In the genomic region with DNA sequence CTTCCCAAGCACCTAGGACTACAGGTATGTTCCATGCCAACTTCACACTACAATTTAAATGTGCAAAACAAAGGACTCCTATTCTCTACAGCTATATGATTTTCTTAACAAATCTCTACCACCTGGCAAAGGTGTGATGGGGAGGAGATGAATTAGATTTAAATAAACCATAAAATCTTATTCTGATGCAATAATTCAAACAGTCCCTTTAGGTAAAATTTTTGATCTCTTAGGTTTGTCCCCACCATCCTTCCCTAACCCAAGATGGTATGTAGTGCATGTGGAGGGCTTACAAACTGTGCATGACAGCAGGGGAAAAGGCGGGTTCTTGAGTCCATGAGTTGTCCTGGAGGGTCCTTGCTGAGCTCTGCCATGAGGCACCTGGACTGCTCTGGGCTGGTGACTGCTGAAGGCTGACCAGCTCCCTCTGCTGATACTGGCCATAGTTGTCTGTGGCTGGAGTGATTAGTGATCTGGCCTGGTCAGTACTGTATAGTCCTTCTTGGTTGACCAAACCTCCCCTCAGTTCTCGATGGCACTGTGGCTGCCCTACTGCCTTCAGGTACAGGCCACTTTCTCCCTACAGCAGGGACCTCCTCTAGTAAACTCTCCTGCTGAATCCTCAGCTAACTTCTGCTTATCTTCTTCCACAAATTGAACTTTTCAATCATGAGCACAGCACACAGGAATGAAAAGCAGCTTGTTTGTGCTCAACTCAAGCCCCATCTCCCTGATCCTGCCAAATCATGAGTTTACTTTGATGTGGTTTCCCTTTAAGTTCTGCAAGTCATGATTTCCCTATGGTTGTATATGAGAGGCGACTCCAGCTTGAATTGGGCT, we compare ENCODE assay signal across 15 cellular contexts. TPM values are rescaled to one million over a fixed set of nuclear protein-coding genes. Genes with fewer than 3 reads are reported as not detected.
A peak's percentile ranks its signal among the peaks of the same experiment; 100 is the strongest.
DNase-seq lines count a peak whose midpoint lies in the region; ATAC-seq, FAIRE-seq and TF ChIP-seq lines count a peak whose summit lies in the region.
"Had no signal": no experiment of that assay in that cellular context is flagged by ENCODE, and none has a peak within 500 bp of the region (broad histone marks: within the 10 kb centered on the region; RNA-seq: fewer than 3 reads in every experiment).

No MANE protein-coding gene starts in this region.

- H3K79me2 ChIP-seq in K562 (ENCODE audit: control insufficient read depth, insufficient read depth, low read length), result no peaks in the 10 kb centered on the region

- H3K4me3 Mint-ChIP-seq in activated T-cell treated with anti-CD3 and anti-CD28 coated beads, Interleukin-2, amount 50 U/mL, for 24 hours, result no peak overlapping the region
- H3K4me3 Mint-ChIP-seq: CD8-positive, alpha-beta T cell; stimulated activated naive CD8-positive, alpha-beta T cell treated with anti-CD3 and anti-CD28 coated beads, Interleukin-15, Interleukin-2, amounts not matched to agents 100 ng/mL and 50 ng/mL, for 24 hours had no signal

- peak; percentile 91 for ATAC-seq in K562
- ATAC-seq in left lobe of liver, result peak; percentile 63
- ATAC-seq in GM21423 (IDR thresholded peaks at IDR 0.05; ENCODE audit: unreplicated experiment), result no peak
- ATAC-seq: CD8-positive, alpha-beta T cell had no signal

- peak overlapping the region; percentile 14 to 75 for H3K9ac ChIP-seq in K562 (ENCODE audit: insufficient read depth in 1 of 2, low read depth in 2 of 2, low read length in 2 of 2)

- no peaks in the 10 kb centered on the region for H3K27me3 Mint-ChIP-seq in activated T-cell treated with anti-CD3 and anti-CD28 coated beads, Interleukin-2, amount 50 U/mL, for 24 hours
- H3K27me3 Mint-ChIP-seq: stimulated activated naive CD8-positive, alpha-beta T cell treated with anti-CD3 and anti-CD28 coated beads, Interleukin-15, Interleukin-2, amounts not matched to agents 100 ng/mL and 50 ng/mL, for 24 hours had no signal

- H3K4me1 ChIP-seq in K562 (replicated peaks in 1 of 2; ENCODE audit: control insufficient read depth in 2 of 2, insufficient read depth in 2 of 2, low read length in 2 of 2), result peaks cover 24 to 48% of the 10 kb centered on the region in 2 experiments

- H3K27ac Mint-ChIP-seq in activated T-cell treated with anti-CD3 and anti-CD28 coated beads, Interleukin-2, amount 50 U/mL, for 24 hours, result no peak overlapping the region
- H3K27ac Mint-ChIP-seq: CD8-positive, alpha-beta T cell; naive B cell; stimulated activated naive CD8-positive, alpha-beta T cell treated with anti-CD3 and anti-CD28 coated beads, Interleukin-15, Interleukin-2, amounts not matched to agents 100 ng/mL and 50 ng/mL, for 24 hours had no signal

- no peak overlapping the region for H3K4me3 ChIP-seq in Jurkat, Clone E6-1 (ENCODE audit: low read length)
- H3K4me3 ChIP-seq in K562, result no peak overlapping the region
- H3K4me3 ChIP-seq: breast epithelium, SK-N-MC had no signal

- no peaks in the 10 kb centered on the region for H3K9me3 Mint-ChIP-seq in activated T-cell treated with anti-CD3 and anti-CD28 coated beads, Interleukin-2, amount 50 U/mL, for 24 hours
- H3K9me3 Mint-ChIP-seq: CD8-positive, alpha-beta T cell; stimulated activated naive CD8-positive, alpha-beta T cell treated with anti-CD3 and anti-CD28 coated beads, Interleukin-15, Interleukin-2, amounts not matched to agents 100 ng/mL and 50 ng/mL, for 24 hours had no signal

- H3K27me3 ChIP-seq in K562 (ENCODE audit: control insufficient read depth in 2 of 2, insufficient read depth in 2 of 2, low read length in 2 of 2), result no peaks in the 10 kb centered on the region
- H3K27me3 ChIP-seq: breast epithelium had no signal

- no peaks in the 10 kb centered on the region for H3K9me3 ChIP-seq in K562 (replicated peaks; ENCODE audit: control insufficient read depth, insufficient read depth, low read depth, low read length)
- H3K9me3 ChIP-seq: breast epithelium had no signal

- WGBS in K562 (ENCODE audit: insufficient coverage, low coverage, missing lambda C conversion rate), result 24% methylated on average over 3 of the region's 3 CpGs

- H3K36me3 ChIP-seq in K562 (ENCODE audit: control insufficient read depth, insufficient read depth, low read length), result peaks cover 2% of the 10 kb centered on the region; the same call in 2 of the 3 replicates
- H3K36me3 ChIP-seq: breast epithelium had no signal

- peak overlapping the region; percentile 47 for H3K4me2 ChIP-seq in K562 (ENCODE audit: insufficient read depth, low read length)

- CTCF ChIA-PET in K562 (lab: Yijun Ruan, JAX; ENCODE audit: low intra/inter-chr PET ratio), result interaction anchor here (0.7 kb wide), 1 partner anchor 90 kb away, joined by 4 read pairs; no protein-coding TSS in a partner anchor

- intact Hi-C loops in K562 (cut with micrococcal nuclease), result loop anchor here (5.0 kb wide), 1 partner anchor 177 kb away; the partner anchor contains the start of gene MESD

- H2AFZ ChIP-seq in K562 (ENCODE audit: low read depth, low read length), result peak overlapping the region; percentile 37

- TF ChIP-seq POLR2A in K562 (conservative IDR thresholded peaks at IDR 0.05), result no peak

- H3K27ac ChIP-seq in K562 (ENCODE audit: extremely low read depth, low read depth, low read length), result peak overlapping the region; percentile 71
- H3K27ac ChIP-seq: breast epithelium, SK-N-MC had no signal

- peaks cover 41% of the 10 kb centered on the region for H3K4me1 Mint-ChIP-seq in activated T-cell treated with anti-CD3 and anti-CD28 coated beads, Interleukin-2, amount 50 U/mL, for 24 hours (ENCODE audit: low read depth)

- no TSS peak for BruUV-seq in K562 (replicated peaks; lab: Mats Ljungman, UMichigan)

- no peaks in the 10 kb centered on the region for H4K20me1 ChIP-seq in K562 (replicated peaks; ENCODE audit: control insufficient read depth, insufficient read depth, low read length)

- H3K36me3 Mint-ChIP-seq in activated T-cell treated with anti-CD3 and anti-CD28 coated beads, Interleukin-2, amount 50 U/mL, for 24 hours (ENCODE audit: low read depth), result no peaks in the 10 kb centered on the region
- H3K36me3 Mint-ChIP-seq: CD8-positive, alpha-beta T cell; naive B cell had no signal

- POLR2A ChIA-PET in K562 (lab: Yijun Ruan, JAX), result interaction anchor here (0.7 to 1.9 kb wide), 5 partner anchors 9 to 166 kb away, joined by 3 to 13 read pairs (median 3); no protein-coding TSS in a partner anchor

- no peaks in the 10 kb centered on the region for H3K9me1 ChIP-seq in K562 (ENCODE audit: control insufficient read depth, insufficient read depth, low read length)

- peak; percentile 41 for TF ChIP-seq CTCF in AG09319 (IDR thresholded peaks at IDR 0.05; ENCODE audit: low read depth, low read length)
- peak; percentile 47 to 62 (median 50) for TF ChIP-seq CTCF in K562 (IDR thresholded peaks at IDR 0.05 in 2 of 3, conservative IDR thresholded peaks at IDR 0.05 in 1 of 3; ENCODE audit: insufficient read depth in 2 of 3, low read depth in 1 of 3, low read length in 3 of 3)

- TF ChIP-seq EP300 in K562 (IDR thresholded peaks at IDR 0.05; ENCODE audit: low read length), result peak; percentile 64

- peak in 1 of 2 experiments; percentile 59; a peak in 3 of 4 replicates for TF ChIP-seq RAD21 in K562 (CRISPR knock-in tag; conservative IDR thresholded peaks at IDR 0.05 in 1 of 2, IDR thresholded peaks at IDR 0.05 in 1 of 2)

- in situ Hi-C loops in K562 (cut with MboI), result loop anchor here (5.0 kb wide), 1 partner anchor 103 kb away; no protein-coding TSS in a partner anchor

- peak; percentile 90 for FAIRE-seq in K562 (lab: Jason Lieb, UNC)

- DNase-seq in AG09319 (ENCODE audit: extremely low read depth, low read depth), result peak; percentile 75
- DNase-seq in Jurkat, Clone E6-1 (ENCODE audit: low read depth, low spot score), result peak; percentile 49
- DNase-seq in K562 (ENCODE audit: extremely low read depth in 1 of 4, low spot score in 3 of 4), result peak; percentile 67 to 85 (median 76)
- no peak for DNase-seq in left lobe of liver (ENCODE audit: low spot score)
- no peak for DNase-seq in HPDE6-E6E7 (ENCODE audit: extremely low spot score)
- DNase-seq in DMS 273 (lab: John Stamatoyannopoulos, UW; ENCODE audit: unreplicated experiment), result no peak
- no peak for DNase-seq in activated T-cell treated with anti-CD3 and anti-CD28 coated beads, Interleukin-2, amount 50 U/mL, for 24 hours
- DNase-seq: CD8-positive, alpha-beta T cell; Kasumi-1; naive B cell; NCI-H446 had no signal

RNA-seq across cellular contexts. Expression of gene CFAP161, which starts 30.1 kb away (rescaled TPM):
- polyA plus RNA-seq in Jurkat, Clone E6-1 (2012; ENCODE audit: insufficient read depth, insufficient read length), result not detected
- total RNA-seq in K562 (2011; cell fraction: chromatin; rRNA removed; ENCODE audit: low replicate concordance), result 121 and 131 TPM in 2 replicates
- total RNA-seq in K562 (2011; cell fraction: nucleolus; rRNA removed), result 46.2 and 49.2 TPM in 2 replicates
- total RNA-seq in K562 (2011; cell fraction: nucleoplasm; rRNA removed), result 56.2 and 86.6 TPM in 2 replicates
- total RNA-seq in K562 (2014; rRNA removed) (32.1 and 52.2 TPM in 2 replicates), K562 (2014; rRNA removed; fragmentation: Illumina TruSeq; extraction: Trizol) (51.7 and 69.6 TPM in 2 replicates), K562 (2015; rRNA removed; fragmentation: Illumina TruSeq; extraction: Trizol) (25.8 and 26.5 TPM in 2 replicates), K562 (2021) (36.3 and 36.5 TPM in 2 replicates), left lobe of liver (0.25 TPM)
- polyA plus RNA-seq in K562 (2011; rRNA removed) (11.4 and 75.6 TPM in 2 replicates), K562 (2014; fragmentation: Illumina TruSeq; extraction: Trizol) (76.3 and 78.7 TPM in 2 replicates), K562 (2014; fragmentation: Nextera tagmentation; extraction: Ambion mirVana) (10 to 100 TPM; 78.3 to 83.3 TPM), K562 (2014; rRNA removed) (62.1 and 79.4 TPM in 2 replicates)
- 5.0 and 28.2 TPM in 2 replicates for polyA plus RNA-seq in K562 (2011; cell fraction: cytosol; rRNA removed)
- polyA plus RNA-seq in K562 (2011; cell fraction: nucleus; rRNA removed), result 13.9 and 76.2 TPM in 2 replicates
- polyA plus RNA-seq in K562 (2012), result 22.9 and 27.3 TPM in 2 replicates
- 10.7 and 54.7 TPM in 2 replicates for polyA minus RNA-seq in K562 (2011; rRNA and poly(A)+ RNA removed)
- polyA minus RNA-seq in K562 (2011; cell fraction: cytosol; rRNA and poly(A)+ RNA removed), result 5.2 and 32.8 TPM in 2 replicates
- polyA minus RNA-seq in K562 (2011; cell fraction: nucleus; rRNA and poly(A)+ RNA removed), result 12.0 and 40.0 TPM in 2 replicates
- total RNA-seq: CD8-positive, alpha-beta T cell had no signal

RNA-seq across cellular contexts. Expression of gene IL16, which starts 32.5 kb away (rescaled TPM):
- 12.0 TPM for polyA plus RNA-seq in Jurkat, Clone E6-1 (2012; ENCODE audit: insufficient read depth, insufficient read length)
- total RNA-seq in K562 (2011; cell fraction: chromatin; rRNA removed; ENCODE audit: low replicate concordance), result 38.7 and 65.0 TPM in 2 replicates
- total RNA-seq in K562 (2011; cell fraction: nucleolus; rRNA removed), result 25.1 and 33.4 TPM in 2 replicates
- 22.6 and 27.1 TPM in 2 replicates for total RNA-seq in K562 (2011; cell fraction: nucleoplasm; rRNA removed)
- 5.6 and 5.9 TPM in 2 replicates for total RNA-seq in K562 (2014; rRNA removed)
- total RNA-seq in K562 (2014; rRNA removed; fragmentation: Illumina TruSeq; extraction: Trizol), result 8.7 and 10.6 TPM in 2 replicates
- total RNA-seq in K562 (2015; rRNA removed; fragmentation: Illumina TruSeq; extraction: Trizol), result 7.6 and 8.1 TPM in 2 replicates
- total RNA-seq in K562 (2021), result 16.0 and 16.8 TPM in 2 replicates
- 3.1 and 13.3 TPM in 2 replicates for polyA plus RNA-seq in K562 (2011; rRNA removed)
- polyA plus RNA-seq in K562 (2011; cell fraction: cytosol; rRNA removed), result 2.6 and 10.3 TPM in 2 replicates
- polyA plus RNA-seq in K562 (2011; cell fraction: nucleus; rRNA removed), result 13.5 and 96.3 TPM in 2 replicates
- 10.6 and 19.0 TPM in 2 replicates for polyA plus RNA-seq in K562 (2012)
- 15.2 and 17.7 TPM in 2 replicates for polyA plus RNA-seq in K562 (2014; fragmentation: Illumina TruSeq; extraction: Trizol)
- 1 to 10 TPM; 1.4 to 1.9 TPM for polyA plus RNA-seq in K562 (2014; fragmentation: Nextera tagmentation; extraction: Ambion mirVana)
- polyA plus RNA-seq in K562 (2014; rRNA removed), result 15.0 and 18.8 TPM in 2 replicates
- polyA minus RNA-seq in K562 (2011; rRNA and poly(A)+ RNA removed), result 4.0 and 12.0 TPM in 2 replicates
- 0.46 and 5.0 TPM in 2 replicates for polyA minus RNA-seq in K562 (2011; cell fraction: cytosol; rRNA and poly(A)+ RNA removed)
- polyA minus RNA-seq in K562 (2011; cell fraction: nucleus; rRNA and poly(A)+ RNA removed), result 5.4 and 23.2 TPM in 2 replicates
- total RNA-seq in left lobe of liver, result 2.1 TPM

Comparison
In these comparisons a context has a peak if more than half of its experiments do, and no peak if none do; other contexts are left out.
1. DNase-seq: peak in AG09319 (single experiment), Jurkat, Clone E6-1 (single experiment) and K562 (4 of 4); none in left lobe of liver (single experiment), HPDE6-E6E7 (single experiment), DMS 273 (single experiment) and activated T-cell treated with anti-CD3 and anti-CD28 coated beads, Interleukin-2, amount 50 U/mL, for 24 hours (single experiment).
2. RNA of gene CFAP161, which starts 30.1 kb away (total RNA-seq): 25.8 to 131 TPM in K562; 0.25 TPM in left lobe of liver (single experiment); every median in the first group is over 10 times any median in the second.